ENCODE assay signal across 1 cellular context in genomic region chr1:119870917-119871486, GRCh38.
TF ChIP-seq lines count a peak whose summit lies in the region.

No MANE protein-coding gene starts in this region.

TF ChIP-seq in K562, 482 proteins besides CTCF, POLR2A, EP300 and RAD21 (continued from another document and continues in another):
- no peak for TF ChIP-seq GMEB1 (CRISPR knock-in tag; IDR thresholded peaks at IDR 0.05)
- TF ChIP-seq CEBPG (CRISPR knock-in tag; IDR thresholded peaks at IDR 0.05): peak; percentile 52; the same call in 1 of the 2 replicates
- TF ChIP-seq CEBPG (tag; conservative IDR thresholded peaks at IDR 0.05 in 1 of 2, IDR thresholded peaks at IDR 0.05 in 1 of 2): peak; percentile 69 to 90
- no peak for TF ChIP-seq ZNF175 (CRISPR knock-in tag; IDR thresholded peaks at IDR 0.05; ENCODE audit: low read depth)
- no peak for TF ChIP-seq POLR2AphosphoS2 (IDR thresholded peaks at IDR 0.05; ENCODE audit: low read length)
- TF ChIP-seq PCBP1 (IDR thresholded peaks at IDR 0.05; ENCODE audit: low read depth, low read length, poor library complexity, severe bottlenecking): no peak
- TF ChIP-seq TCF7 (IDR thresholded peaks at IDR 0.05; ENCODE audit: borderline replicate concordance): no peak
- no peak for TF ChIP-seq E2F5 (CRISPR knock-in tag; IDR thresholded peaks at IDR 0.05)
- TF ChIP-seq PYGO2 (tag; IDR thresholded peaks at IDR 0.05): no peak
- TF ChIP-seq BRD9 (IDR thresholded peaks at IDR 0.05; ENCODE audit: low read depth, partially characterized antibody): no peak
- no peak for TF ChIP-seq ZNF23 (CRISPR knock-in tag; IDR thresholded peaks at IDR 0.05)
- no peak for TF ChIP-seq PTRF (tag; IDR thresholded peaks at IDR 0.05)
- no peak for TF ChIP-seq RBM14 (IDR thresholded peaks at IDR 0.05; ENCODE audit: borderline replicate concordance, insufficient read depth, low read depth, low read length)
- peak; percentile 61 for TF ChIP-seq KLF16 (IDR thresholded peaks at IDR 0.05)
- peak; percentile 51; the same call in 1 of the 2 replicates for TF ChIP-seq CC2D1A (IDR thresholded peaks at IDR 0.05)
- TF ChIP-seq ZNF551 (CRISPR knock-in tag; IDR thresholded peaks at IDR 0.05): no peak
- no peak for TF ChIP-seq ZNF165 (CRISPR knock-in tag; IDR thresholded peaks at IDR 0.05; ENCODE audit: borderline replicate concordance)
- TF ChIP-seq ZNF717 (CRISPR knock-in tag; IDR thresholded peaks at IDR 0.05): no peak
- TF ChIP-seq SRF (CRISPR knock-in tag; IDR thresholded peaks at IDR 0.05): no peak
- peak; percentile 29; the same call in 1 of the 2 replicates for TF ChIP-seq CTBP1 (IDR thresholded peaks at IDR 0.05; ENCODE audit: borderline replicate concordance)
- TF ChIP-seq ZNF140 (CRISPR knock-in tag; IDR thresholded peaks at IDR 0.05): no peak
- TF ChIP-seq ZNF512 (tag; IDR thresholded peaks at IDR 0.05): no peak
- no peak for TF ChIP-seq FOXA3 (CRISPR knock-in tag; conservative IDR thresholded peaks at IDR 0.05 in 1 of 2, IDR thresholded peaks at IDR 0.05 in 1 of 2)
- 0 out of 2 replicates have a peak, but pooled peaks have one; percentile 12 for TF ChIP-seq BHLHE40 (IDR thresholded peaks at IDR 0.05; ENCODE audit: low read length)
- peak; percentile 49; the same call in 1 of the 2 replicates for TF ChIP-seq XRCC5 (IDR thresholded peaks at IDR 0.05; ENCODE audit: low read depth, low read length)
- no peak for TF ChIP-seq PML (IDR thresholded peaks at IDR 0.05; ENCODE audit: low read length)
- TF ChIP-seq CCAR2 (IDR thresholded peaks at IDR 0.05; ENCODE audit: low read depth, low read length): no peak
- no peak for TF ChIP-seq ZNF253 (CRISPR knock-in tag; conservative IDR thresholded peaks at IDR 0.05)
- TF ChIP-seq PCBP2 (IDR thresholded peaks at IDR 0.05; ENCODE audit: low read depth, low read length, poor library complexity, severe bottlenecking): no peak
- TF ChIP-seq TRIM28 (IDR thresholded peaks at IDR 0.05): no peak; the same call in 1 of the 2 replicates
- TF ChIP-seq ILK (tag; IDR thresholded peaks at IDR 0.05; ENCODE audit: borderline replicate concordance, low read depth): no peak
- TF ChIP-seq ZNF511 (CRISPR knock-in tag; IDR thresholded peaks at IDR 0.05): no peak
- TF ChIP-seq FOSL1 (tag; conservative IDR thresholded peaks at IDR 0.05): no peak
- no peak for TF ChIP-seq PTTG1 (tag; IDR thresholded peaks at IDR 0.05; ENCODE audit: low read depth)
- no peak for TF ChIP-seq ZNF436 (CRISPR knock-in tag; IDR thresholded peaks at IDR 0.05)
- TF ChIP-seq SMAD3 (CRISPR knock-in tag; conservative IDR thresholded peaks at IDR 0.05): no peak
- no peak for TF ChIP-seq SRSF1 (IDR thresholded peaks at IDR 0.05; ENCODE audit: low read depth, low read length)
- no peak for TF ChIP-seq GTF2E2 (tag; IDR thresholded peaks at IDR 0.05)
- peak; percentile 36; the same call in 1 of the 2 replicates for TF ChIP-seq TEAD4 (IDR thresholded peaks at IDR 0.05; ENCODE audit: low read length)
- TF ChIP-seq TEAD4 (CRISPR knock-in tag; IDR thresholded peaks at IDR 0.05; ENCODE audit: borderline replicate concordance): no peak
- no peak for TF ChIP-seq ZNF583 (CRISPR knock-in tag; IDR thresholded peaks at IDR 0.05)
- peak; percentile 38; the same call in 1 of the 2 replicates for TF ChIP-seq ARID3A (IDR thresholded peaks at IDR 0.05; ENCODE audit: borderline replicate concordance, low read depth, low read length)
- TF ChIP-seq CEBPB (tag; IDR thresholded peaks at IDR 0.05): peak; percentile 84
- TF ChIP-seq ZBTB12 (CRISPR knock-in tag; IDR thresholded peaks at IDR 0.05): no peak
- TF ChIP-seq MYC (IDR thresholded peaks at IDR 0.05; ENCODE audit: low read depth, low read length): peak; percentile 46; the same call in 1 of the 2 replicates
- no peak for TF ChIP-seq MYC (CRISPR knock-in tag; IDR thresholded peaks at IDR 0.05; ENCODE audit: borderline replicate concordance, low read depth)
- TF ChIP-seq SMARCA4 (IDR thresholded peaks at IDR 0.05): no peak
- TF ChIP-seq TARDBP (IDR thresholded peaks at IDR 0.05): no peak
- TF ChIP-seq PRDM10 (IDR thresholded peaks at IDR 0.05; ENCODE audit: partially characterized antibody): no peak
- TF ChIP-seq EHMT2 (IDR thresholded peaks at IDR 0.05): no peak
- TF ChIP-seq ATF7 (IDR thresholded peaks at IDR 0.05): no peak; the same call in 1 of the 2 replicates
- no peak for TF ChIP-seq ZBTB5 (IDR thresholded peaks at IDR 0.05)
- TF ChIP-seq ZFX (CRISPR knock-in tag; IDR thresholded peaks at IDR 0.05): no peak
- no peak for TF ChIP-seq ZNF778 (CRISPR knock-in tag; IDR thresholded peaks at IDR 0.05)
- peak; percentile 92 for TF ChIP-seq DEAF1 (CRISPR knock-in tag; IDR thresholded peaks at IDR 0.05)
- TF ChIP-seq ATF3 (IDR thresholded peaks at IDR 0.05): no peak
- TF ChIP-seq ATF3 (CRISPR knock-in tag; conservative IDR thresholded peaks at IDR 0.05): no peak
- TF ChIP-seq TBL1XR1 (IDR thresholded peaks at IDR 0.05; ENCODE audit: low read length in 2 of 2): 0 out of 4 replicates have a peak, but pooled peaks of 1 of the 2 experiments have one; percentile 15
- no peak for TF ChIP-seq NFIC (IDR thresholded peaks at IDR 0.05)
- no peak for TF ChIP-seq LCOR (CRISPR knock-in tag; IDR thresholded peaks at IDR 0.05)
